In the genomic region with DNA sequence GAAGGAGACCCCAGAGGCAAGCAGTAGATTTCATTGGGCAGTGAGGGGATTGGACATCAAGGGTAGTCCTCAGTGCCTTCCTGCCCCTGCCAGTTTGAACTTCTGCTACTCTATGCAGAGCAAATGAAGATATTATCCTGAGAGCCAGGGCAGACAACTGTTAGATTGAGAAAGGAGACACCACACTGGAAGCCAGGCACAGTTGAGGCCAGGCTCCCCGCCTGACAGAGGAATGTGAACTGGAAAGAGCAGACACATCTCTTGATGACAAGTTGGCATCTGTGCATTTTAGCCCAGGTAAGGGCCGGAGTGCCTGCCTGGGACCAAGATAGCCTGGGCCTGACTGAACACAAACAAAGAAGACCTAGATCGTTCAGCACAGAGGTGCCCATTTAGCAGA, we compare ENCODE assay signal across 24 cellular contexts.
"Had no signal": no experiment of that assay in that cellular context is flagged by ENCODE, and none has a peak within 500 bp of the region (broad histone marks: within the 10 kb centered on the region; RNA-seq: fewer than 3 reads in every experiment).

No MANE protein-coding gene starts in this region.

- H3K36me3 Mint-ChIP-seq: natural killer cell had no signal

- H3K4me3 ChIP-seq: dorsolateral prefrontal cortex, gastroesophageal sphincter, heart left ventricle, hepatocyte, prostate gland, smooth muscle cell, suprapubic skin, transverse colon had no signal

- H3K9me3 ChIP-seq: gastroesophageal sphincter, heart left ventricle, neutrophil, prostate gland, suprapubic skin, transverse colon had no signal

- H3K4me1 Mint-ChIP-seq: natural killer cell; stimulated activated naive CD8-positive, alpha-beta T cell treated with anti-CD3 and anti-CD28 coated beads, Interleukin-15, amount 100 ng/mL, for 72 hours had no signal

- H3K4me1 ChIP-seq: gastroesophageal sphincter, heart left ventricle, prostate gland, suprapubic skin, transverse colon had no signal

- H3K79me2 ChIP-seq: hepatocyte had no signal

- ATAC-seq: gastroesophageal sphincter; left lobe of liver; right cardiac atrium; stimulated activated naive CD8-positive, alpha-beta T cell treated with anti-CD3 and anti-CD28 coated beads, Interleukin-15, amount 100 ng/mL, for 72 hours had no signal

- H3K27me3 Mint-ChIP-seq: stimulated activated naive CD8-positive, alpha-beta T cell treated with anti-CD3 and anti-CD28 coated beads, Interleukin-15, amount 100 ng/mL, for 72 hours had no signal

- H3K27ac ChIP-seq: dorsolateral prefrontal cortex, gastroesophageal sphincter, heart left ventricle, hepatocyte, neutrophil, prostate gland, suprapubic skin, transverse colon had no signal

- FAIRE-seq: colon, kidney had no signal

- H3K27me3 ChIP-seq: dorsolateral prefrontal cortex, gastroesophageal sphincter, heart left ventricle, hepatocyte, neutrophil, suprapubic skin, transverse colon had no signal

- H3K9me3 Mint-ChIP-seq: natural killer cell had no signal

- H3K27ac Mint-ChIP-seq: natural killer cell; stimulated activated naive CD8-positive, alpha-beta T cell treated with anti-CD3 and anti-CD28 coated beads, Interleukin-15, amount 100 ng/mL, for 72 hours had no signal

- H3K4me3 Mint-ChIP-seq: natural killer cell; stimulated activated naive CD8-positive, alpha-beta T cell treated with anti-CD3 and anti-CD28 coated beads, Interleukin-15, amount 100 ng/mL, for 72 hours had no signal

- DNase-seq: dorsolateral prefrontal cortex; effector CD4-positive, alpha-beta T cell; foreskin fibroblast; heart left ventricle; kidney; mesendoderm; midbrain; natural killer cell; right cardiac atrium; stimulated activated CD4-positive, alpha-beta T cell treated with anti-CD3 and anti-CD28 coated beads, Interleukin-12 subunit alpha, Interleukin-12 subunit beta, amount 100 ng/mL, for 4 hours; stimulated activated CD4-positive, alpha-beta T cell treated with anti-CD3 and anti-CD28 coated beads, Interleukin-1b, Interleukin-23, amount 100 ng/mL, for 48 hours; stimulated activated CD4-positive, alpha-beta T cell treated with anti-CD3 and anti-CD28 coated beads, Interleukin-4, amount 100 ng/mL, for 1 hour; stimulated activated CD8-positive, alpha-beta memory T cell treated with anti-CD3 and anti-CD28 coated beads, Interleukin-4, amount 100 ng/mL, for 48 hours; stimulated activated naive CD4-positive, alpha-beta T cell; stimulated activated naive CD8-positive, alpha-beta T cell treated with anti-CD3 and anti-CD28 coated beads, Interleukin-15, amount 100 ng/mL, for 72 hours; transverse colon had no signal

- H3K4me2 ChIP-seq: hepatocyte, smooth muscle cell had no signal

- H3K36me3 ChIP-seq: neutrophil, prostate gland, suprapubic skin, transverse colon had no signal

- H2AFZ ChIP-seq: hepatocyte had no signal
